8 cellular contexts compared by ENCODE assay signal in genomic region chr22:37020192-37020479, GRCh38. TPM values are rescaled to one million over a fixed set of nuclear protein-coding genes. Genes with fewer than 3 reads are reported as not detected.
DNase-seq lines count a peak whose midpoint lies in the region; ATAC-seq and TF ChIP-seq lines count a peak whose summit lies in the region.

No MANE protein-coding gene starts in this region.

- H3K9me3 ChIP-seq in Panc1 (ENCODE audit: control insufficient read depth, insufficient read depth, low read depth, low read length) (no peaks in the 10 kb centered on the region), ectodermal cell (ENCODE audit: control insufficient read depth, low read length) (no peaks in the 10 kb centered on the region), mesodermal cell (ENCODE audit: control insufficient read depth, low read length) (no peaks in the 10 kb centered on the region), uterus (no peaks in the 10 kb centered on the region)

- ATAC-seq in Panc1 (peak; percentile 63), HG03175 (IDR thresholded peaks at IDR 0.05; ENCODE audit: unreplicated experiment) (no peak)

- H3K36me3 ChIP-seq in Panc1 (ENCODE audit: control insufficient read depth, insufficient read depth, low read length), result no peaks in the 10 kb centered on the region
- peaks cover 3% of the 10 kb centered on the region for H3K36me3 ChIP-seq in ectodermal cell (ENCODE audit: control insufficient read depth, insufficient read depth, low read length)
- peaks cover 43% of the 10 kb centered on the region for H3K36me3 ChIP-seq in mesodermal cell (ENCODE audit: control insufficient read depth, insufficient read depth, low read length)
- no peaks in the 10 kb centered on the region for H3K36me3 ChIP-seq in uterus

- BruUV-seq in Panc1 (replicated peaks; lab: Mats Ljungman, UMichigan), result no TSS peak

- H3K27me3 ChIP-seq in Panc1 (ENCODE audit: control insufficient read depth, insufficient read depth, low read length), result no peaks in the 10 kb centered on the region
- no peaks in the 10 kb centered on the region for H3K27me3 ChIP-seq in ectodermal cell (ENCODE audit: control insufficient read depth, insufficient read depth, low read length, poor library complexity, severe bottlenecking)
- no peaks in the 10 kb centered on the region for H3K27me3 ChIP-seq in uterus

- TF ChIP-seq CTCF in Panc1 (IDR thresholded peaks at IDR 0.05), result no peak
- TF ChIP-seq CTCF in uterus (IDR thresholded peaks at IDR 0.05), result no peak
- no peak for TF ChIP-seq CTCF in GM13976 (IDR thresholded peaks at IDR 0.05; ENCODE audit: borderline replicate concordance, control extremely low read depth, extremely low read depth, insufficient read depth, missing control alignments)

- H3K27ac ChIP-seq in Panc1 (ENCODE audit: low read length), result peak overlapping the region; percentile 71
- H3K27ac ChIP-seq in ectodermal cell (ENCODE audit: insufficient read depth, low read depth, low read length, poor library complexity, severe bottlenecking), result no peak overlapping the region
- H3K27ac ChIP-seq in mesodermal cell (ENCODE audit: low read depth, low read length, severe bottlenecking), result no peak overlapping the region
- peak overlapping the region; percentile 90 for H3K27ac ChIP-seq in uterus

- WGBS in ectodermal cell, 2 experiments, result 2 to 5% methylated on average over 5 of the region's 5 CpGs
- WGBS in mesodermal cell (ENCODE audit: insufficient coverage in 2 of 2), 2 experiments, result 2 to 8% methylated on average over 5 of the region's 5 CpGs

- H3K4me1 ChIP-seq in Panc1 (ENCODE audit: control insufficient read depth, insufficient read depth, low read length), result 0 out of 2 replicates have a peak, but pooled peaks cover 2% of the 10 kb centered on the region
- H3K4me1 ChIP-seq in ectodermal cell (ENCODE audit: control insufficient read depth, insufficient read depth, low read length), result no peaks in the 10 kb centered on the region
- peaks cover 15% of the 10 kb centered on the region for H3K4me1 ChIP-seq in mesodermal cell (ENCODE audit: control insufficient read depth, insufficient read depth, low read length, poor library complexity, severe bottlenecking)
- peaks cover 3 to 13% of the 10 kb centered on the region in 2 donors for H3K4me1 ChIP-seq in uterus

- TF ChIP-seq POLR2A in uterus (IDR thresholded peaks at IDR 0.05), result no peak

- intact Hi-C loops in Panc1 (cut with micrococcal nuclease; ENCODE audit: unreplicated experiment), result no loop called here
- intact Hi-C loops in uterus (cut with DNase I; ENCODE audit: low total_unique reads), result no loop called here

- DNase-seq in stimulated activated CD4-positive, alpha-beta T cell treated with anti-CD3 and anti-CD28 coated beads, Interleukin-15, amount 100 ng/mL, for 24 hours, result peak; percentile 15
- no peak for DNase-seq in stimulated activated CD4-positive, alpha-beta T cell treated with anti-CD3 and anti-CD28 coated beads, Interleukin-1b, Interleukin-23, amount 100 ng/mL, for 48 hours
- DNase-seq in Panc1 (ENCODE audit: low read depth, low spot score) (no peak), uterus (peak in 1 of 2 donors; percentile 27), GM13976 (ENCODE audit: low spot score) (no peak)

- POLR2A ChIA-PET in Panc1 (lab: Charles Lee), result no interaction called here

- CTCF ChIA-PET in Panc1 (lab: Charles Lee), result interaction anchor here (1.1 kb wide), 1 partner anchor 43 kb away, joined by 4 read pairs; no protein-coding TSS in a partner anchor

- H3K4me3 ChIP-seq in Panc1 (ENCODE audit: low read depth in 2 of 2, low read length in 2 of 2) (peak overlapping the region; percentile 64 to 67), ectodermal cell (ENCODE audit: insufficient read depth, low read depth, low read length) (peak overlapping the region; percentile 73), mesodermal cell (ENCODE audit: extremely low read depth, insufficient read depth, low read length, poor library complexity, severe bottlenecking) (peak overlapping the region; percentile 97), uterus (peak overlapping the region; percentile 85 to 97)

- in situ Hi-C loops in Panc1 (cut with HindIII; ENCODE audit: low pct_unique_long_range_greater_than_20kb, low sequenced_read_pairs) (no loop called here), GM13976 (cut with MboI; ENCODE audit: low sequenced_read_pairs, unreplicated experiment) (no loop called here)

RNA-seq across cellular contexts. Expression of gene MPST, which starts 0.6 kb away (rescaled TPM):
- total RNA-seq in Panc1 (2021; ENCODE audit: unreplicated experiment), result 31.4 TPM
- polyA plus RNA-seq in Panc1 (2012; ENCODE audit: insufficient read length), result 52.1 TPM
- polyA plus RNA-seq in ectodermal cell (2013, experiment 1 of 4), result 99.0 TPM
- 91.4 TPM for polyA plus RNA-seq in ectodermal cell (2013, experiment 2 of 4)
- 84.3 TPM for polyA plus RNA-seq in ectodermal cell (2013, experiment 3 of 4)
- polyA plus RNA-seq in ectodermal cell (2013, experiment 4 of 4), result 81.1 TPM
- polyA plus RNA-seq in mesodermal cell (2013, experiment 1 of 2), result 92.4 TPM
- polyA plus RNA-seq in mesodermal cell (2013, experiment 2 of 2), result 76.8 TPM
- 100 to 1,000 TPM in 2 of 4 donors, 10 to 100 TPM in 2; 37.1 to 152 (median 84.1) TPM for total RNA-seq in uterus

RNA-seq across cellular contexts. Expression of gene TST, which starts 0.9 kb away (rescaled TPM):
- 15.9 TPM for total RNA-seq in Panc1 (2021; ENCODE audit: unreplicated experiment)
- 19.5 TPM for polyA plus RNA-seq in Panc1 (2012; ENCODE audit: insufficient read length)
- 32.8 TPM for polyA plus RNA-seq in ectodermal cell (2013, experiment 1 of 4)
- 48.5 TPM for polyA plus RNA-seq in ectodermal cell (2013, experiment 2 of 4)
- 32.2 TPM for polyA plus RNA-seq in ectodermal cell (2013, experiment 3 of 4)
- 38.3 TPM for polyA plus RNA-seq in ectodermal cell (2013, experiment 4 of 4)
- 29.0 TPM for polyA plus RNA-seq in mesodermal cell (2013, experiment 1 of 2)
- polyA plus RNA-seq in mesodermal cell (2013, experiment 2 of 2), result 28.8 TPM
- total RNA-seq in uterus, result 10 to 100 TPM; 19.6 to 36.8 (median 25.1) TPM

RNA-seq across cellular contexts. Expression of gene KCTD17, which starts 31.4 kb away (rescaled TPM):
- total RNA-seq in Panc1 (2021; ENCODE audit: unreplicated experiment) (32.7 TPM), uterus (10 to 100 TPM in 2 of 4 donors, 1 to 10 TPM in 1, under 1 TPM in 1; 0.59 to 31.7 (median 15.4) TPM)
- 53.2 TPM for polyA plus RNA-seq in Panc1 (2012; ENCODE audit: insufficient read length)
- polyA plus RNA-seq in ectodermal cell (2013, experiment 1 of 4), result 63.9 TPM
- 62.3 TPM for polyA plus RNA-seq in ectodermal cell (2013, experiment 2 of 4)
- polyA plus RNA-seq in ectodermal cell (2013, experiment 3 of 4), result 51.2 TPM
- polyA plus RNA-seq in ectodermal cell (2013, experiment 4 of 4), result 53.7 TPM
- polyA plus RNA-seq in mesodermal cell (2013, experiment 1 of 2), result 44.1 TPM
- 37.1 TPM for polyA plus RNA-seq in mesodermal cell (2013, experiment 2 of 2)

Comparison
In these comparisons a context has a peak if more than half of its experiments do, and no peak if none do; other contexts are left out.
1. H3K27ac ChIP-seq: peak in Panc1 (single experiment) and uterus (2 of 2); none in ectodermal cell (single experiment) and mesodermal cell (single experiment).
2. Peak in every context shown above with its lines, with median percentiles within 50 percentile points of each other: H3K4me3 ChIP-seq.